ENCODE assay signal across 8 cellular contexts in genomic region chr4:158856852-158857251, GRCh38.
DNase-seq lines count a peak whose midpoint lies in the region; ATAC-seq and TF ChIP-seq lines count a peak whose summit lies in the region.

No MANE protein-coding gene starts in this region.

- H3K27me3 ChIP-seq in CD4-positive, alpha-beta T cell (ENCODE audit: control insufficient read depth, insufficient read depth, low read length) = no peaks in the 10 kb centered on the region

- no peaks in the 10 kb centered on the region for H3K9me3 ChIP-seq in CD4-positive, alpha-beta T cell (ENCODE audit: control insufficient read depth, low read length)

- intact Hi-C loops in CD4-positive, alpha-beta T cell (cut with DNase I, micrococcal nuclease) = loop anchor here (1.0 to 10.0 kb wide), 2 partner anchors 318 to 348 kb away; no protein-coding TSS in a partner anchor

- H3K4me3 Mint-ChIP-seq in CD4-positive, alpha-beta T cell = no peak overlapping the region

- H3K4me1 Mint-ChIP-seq in CD4-positive, alpha-beta T cell (ENCODE audit: low read depth) = no peaks in the 10 kb centered on the region

- DNase-seq in CD4-positive, alpha-beta T cell = no peak
- DNase-seq in NCI-H748 (lab: John Stamatoyannopoulos, UW; ENCODE audit: unreplicated experiment) = peak; percentile 50
- DNase-seq in cardiac fibroblast (ENCODE audit: low read depth in 2 of 2) = peak; percentile 70 to 78
- peak; percentile 65 for DNase-seq in kidney tubule cell (ENCODE audit: low spot score)
- DNase-seq in stimulated activated naive CD4-positive, alpha-beta T cell treated with Interleukin-2 at 50 U/mL for 16 hours (lab: John Stamatoyannopoulos, UW) = no peak
- DNase-seq in DMS79 treated with DMSO at 0.1 percent for 48 hours (lab: John Stamatoyannopoulos, UW) = no peak

- no peaks in the 10 kb centered on the region for H3K27me3 Mint-ChIP-seq in CD4-positive, alpha-beta T cell

- TF ChIP-seq CTCF in CD4-positive, alpha-beta T cell (IDR thresholded peaks at IDR 0.05) = peak; percentile 31
- peak; percentile 49 for TF ChIP-seq CTCF in cardiac fibroblast (IDR thresholded peaks at IDR 0.05; ENCODE audit: low read depth, low read length)

- H3K4me3 ChIP-seq in cardiac fibroblast (replicated peaks in 1 of 2; ENCODE audit: low read depth in 2 of 2, low read length in 2 of 2) = no peak overlapping the region

- no peaks in the 10 kb centered on the region for H3K9me3 Mint-ChIP-seq in CD4-positive, alpha-beta T cell

- H3K27ac ChIP-seq in CD4-positive, alpha-beta T cell (ENCODE audit: low read depth, low read length) = no peak overlapping the region

- peaks cover 29% of the 10 kb centered on the region for H3K36me3 Mint-ChIP-seq in CD4-positive, alpha-beta T cell (ENCODE audit: low read depth)

- POLR2A ChIA-PET in CD4-positive, alpha-beta T cell (lab: Charles Lee) = no interaction called here

- no peak overlapping the region for H3K27ac Mint-ChIP-seq in CD4-positive, alpha-beta T cell

- peak; percentile 59 for ATAC-seq in CD4-positive, alpha-beta T cell (ENCODE audit: poor library complexity)
- ATAC-seq in GM18907 (IDR thresholded peaks at IDR 0.05; ENCODE audit: unreplicated experiment) (peak; percentile 69), HG03175 (IDR thresholded peaks at IDR 0.05; ENCODE audit: unreplicated experiment) (peak; percentile 63)

- CTCF ChIA-PET in CD4-positive, alpha-beta T cell (lab: Charles Lee) = interaction anchor here (0.6 to 2.4 kb wide), 5 partner anchors 11 to 346 kb away, joined by 3 to 8 read pairs (median 3); no protein-coding TSS in a partner anchor

Comparison
In these comparisons a context has a peak if more than half of its experiments do, and no peak if none do; other contexts are left out.
1. DNase-seq: peak in NCI-H748 (single experiment), cardiac fibroblast (2 of 2) and kidney tubule cell (single experiment); none in CD4-positive, alpha-beta T cell (0 of 10), stimulated activated naive CD4-positive, alpha-beta T cell treated with Interleukin-2 at 50 U/mL for 16 hours (single experiment) and DMS79 treated with DMSO at 0.1 percent for 48 hours (single experiment).
2. Peak in every context shown above with its lines, with median percentiles within 50 percentile points of each other: ATAC-seq.